Comparison of ENCODE assay signal across 1 cellular context in genomic region chr5:60810438-60811085, GRCh38.
TF ChIP-seq lines count a peak whose summit lies in the region.

No MANE protein-coding gene starts in this region.

TF ChIP-seq in GM12878, 131 proteins besides CTCF, POLR2A, EP300 and RAD21 (continued from another document):
- TF ChIP-seq ZBTB40 (IDR thresholded peaks at IDR 0.05; ENCODE audit: borderline replicate concordance) (no peak), MYB (IDR thresholded peaks at IDR 0.05; ENCODE audit: borderline replicate concordance, low read depth, low read length) (no peak), CUX1 (IDR thresholded peaks at IDR 0.05; ENCODE audit: insufficient replicate concordance, low read depth, low read length) (no peak), E4F1 (IDR thresholded peaks at IDR 0.05; ENCODE audit: borderline replicate concordance, partially characterized antibody) (no peak), CREM (IDR thresholded peaks at IDR 0.05; ENCODE audit: low read depth) (no peak), SIN3A (IDR thresholded peaks at IDR 0.05; ENCODE audit: low read depth, low read length) (no peak), RELB (IDR thresholded peaks at IDR 0.05; ENCODE audit: low read depth) (no peak), ZNF592 (IDR thresholded peaks at IDR 0.05) (no peak)
